8 cellular contexts compared by ENCODE assay signal in genomic region chr15:39887832-39888231, GRCh38.
A peak's percentile ranks its signal among the peaks of the same experiment; 100 is the strongest.
DNase-seq lines count a peak whose midpoint lies in the region; ATAC-seq and TF ChIP-seq lines count a peak whose summit lies in the region.

No MANE protein-coding gene starts in this region.

- H3K4me3 ChIP-seq in AG09309 (ENCODE audit: control insufficient read depth, low read depth, low read length) (no peak overlapping the region), HEK293 (ENCODE audit: low read depth, low read length) (no peak overlapping the region), adipocyte (ENCODE audit: low read length) (no peak overlapping the region)

- H3K36me3 ChIP-seq in HEK293 (ENCODE audit: control insufficient read depth in 2 of 2, insufficient read depth in 1 of 2, low read length in 2 of 2) (no peaks in the 10 kb centered on the region), adipocyte (ENCODE audit: control insufficient read depth, insufficient read depth, low read length, severe bottlenecking) (no peaks in the 10 kb centered on the region)

- H3K27me3 ChIP-seq in adipocyte (replicated peaks; ENCODE audit: control insufficient read depth, insufficient read depth, low read length) = no peaks in the 10 kb centered on the region

- no peaks in the 10 kb centered on the region for H3K9me3 ChIP-seq in HEK293 (ENCODE audit: control insufficient read depth, insufficient read depth, low read depth, low read length)
- no peaks in the 10 kb centered on the region for H3K9me3 ChIP-seq in adipocyte (ENCODE audit: control insufficient read depth, low read length)

- POLR2A ChIA-PET in HEK293 (lab: Yijun Ruan, JAX) = interaction anchor here (0.5 kb wide), 1 partner anchor 94 kb away, joined by 3 read pairs; no protein-coding TSS in a partner anchor

- CTCF ChIA-PET in HEK293 (lab: Yijun Ruan, JAX) = interaction anchor here (0.6 to 1.6 kb wide), 6 partner anchors 128 to 1670 kb away, joined by 3 to 6 read pairs (median 3); no protein-coding TSS in a partner anchor

- ATAC-seq in HG02870 (IDR thresholded peaks at IDR 0.05; ENCODE audit: unreplicated experiment) = no peak
- no peak for ATAC-seq in GM21786 (IDR thresholded peaks at IDR 0.05; ENCODE audit: unreplicated experiment)

- peak; percentile 52 for TF ChIP-seq CTCF in AG09309 (IDR thresholded peaks at IDR 0.05; ENCODE audit: control insufficient read depth, insufficient read depth, low read depth, low read length, missing control alignments)
- no peak; the same call in 1 of the 2 replicates for TF ChIP-seq CTCF in HEK293 (tag by site-specific recombination; IDR thresholded peaks at IDR 0.05)

- no peak overlapping the region for H3K9ac ChIP-seq in adipocyte (ENCODE audit: low read length)

- H3K4me1 ChIP-seq in HEK293 (ENCODE audit: control insufficient read depth, insufficient read depth, low read length) (peaks cover 9% of the 10 kb centered on the region; the same call in 1 of the 2 replicates), adipocyte (ENCODE audit: control insufficient read depth, insufficient read depth, low read length) (peaks cover 44% of the 10 kb centered on the region)

- H3K27ac ChIP-seq in HEK293 (ENCODE audit: extremely low read depth, low read depth, low read length) = no peak overlapping the region

- DNase-seq in AG09309 (ENCODE audit: low read depth) (peak; percentile 28), adipocyte (ENCODE audit: low read depth) (peak; percentile 76), inferior parietal cortex (ENCODE audit: extremely low spot score) (peak; percentile 25), NCI-H1048 (lab: John Stamatoyannopoulos, UW) (no peak)
- DNase-seq in activated CD8-positive, alpha-beta memory T cell treated with anti-CD3 and anti-CD28 coated beads for 24 hours = no peak

TF ChIP-seq in HEK293, 187 proteins besides CTCF, POLR2A, EP300 and RAD21:
- TF ChIP-seq PRDM6 (tag by site-specific recombination; IDR thresholded peaks at IDR 0.05) = no peak
- no peak for TF ChIP-seq ZFP37 (tag by site-specific recombination; IDR thresholded peaks at IDR 0.05)
- TF ChIP-seq ZNF114 (tag by site-specific recombination; IDR thresholded peaks at IDR 0.05) = no peak
- TF ChIP-seq SETDB1 (IDR thresholded peaks at IDR 0.05; ENCODE audit: insufficient read length, low read length) = no peak
- TF ChIP-seq ZNF654 (tag by site-specific recombination; IDR thresholded peaks at IDR 0.05; ENCODE audit: low read depth) = peak; percentile 33; the same call in 1 of the 2 replicates
TF ChIP-seq in HEK293: peak in this region for 1.

Comparison
In these comparisons a context has a peak if more than half of its experiments do, and no peak if none do; other contexts are left out.
1. DNase-seq: peak in AG09309 (single experiment), adipocyte (single experiment) and inferior parietal cortex (single experiment); none in NCI-H1048 (single experiment) and activated CD8-positive, alpha-beta memory T cell treated with anti-CD3 and anti-CD28 coated beads for 24 hours (single experiment).